ENCODE assay signal across 39 cellular contexts in the genomic region with DNA sequence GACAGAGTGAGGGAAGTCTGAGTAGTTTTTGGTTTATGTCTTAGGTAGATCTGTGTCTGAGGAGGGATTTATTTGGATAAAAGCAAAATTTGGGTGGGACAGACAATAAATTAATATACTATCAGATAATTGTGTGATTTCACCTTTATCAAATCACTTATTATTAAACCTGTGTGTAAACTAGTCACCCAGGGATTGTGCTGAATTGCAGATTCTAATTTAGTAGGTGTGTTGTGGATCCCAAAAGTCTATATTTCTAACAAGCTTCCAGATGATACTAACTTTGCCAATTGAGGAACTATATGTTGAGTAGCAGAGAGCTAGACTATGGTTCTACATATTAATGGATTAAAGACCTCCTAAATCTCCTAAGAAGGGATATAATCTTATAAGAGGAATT.
"Had no signal": no experiment of that assay in that cellular context is flagged by ENCODE, and none has a peak within 500 bp of the region (broad histone marks: within the 10 kb centered on the region; RNA-seq: fewer than 3 reads in every experiment).

No MANE protein-coding gene starts in this region.

- H3K4me1 Mint-ChIP-seq: activated naive CD4-positive, alpha-beta T cell treated with anti-CD3 and anti-CD28 coated beads, Interleukin-2, amount 10 ng/mL, durations not matched to agents 7 days and 5 days; activated naive CD4-positive, alpha-beta T cell treated with anti-CD3 and anti-CD28 coated beads, Interleukin-2, amount 50 U/mL, for 24 hours; activated naive CD8-positive, alpha-beta T cell treated with anti-CD3 and anti-CD28 coated beads for 36 hours; activated naive CD8-positive, alpha-beta T cell treated with anti-CD3 and anti-CD28 coated beads, Interleukin-2, amount 10 ng/mL, durations not matched to agents 7 days and 5 days; activated naive CD8-positive, alpha-beta T cell treated with anti-CD3 and anti-CD28 coated beads, Interleukin-2, amount 50 U/mL, for 24 hours; activated T-helper 17 cell treated with anti-CD3 and anti-CD28 coated beads, Interleukin-2, amount 50 U/mL, for 72 hours; brain; central memory CD8-positive, alpha-beta T cell had no signal

- ATAC-seq: activated naive CD4-positive, alpha-beta T cell treated with anti-CD3 and anti-CD28 coated beads, Interleukin-2, amount 50 U/mL, for 72 hours; activated naive CD8-positive, alpha-beta T cell treated with anti-CD3 and anti-CD28 coated beads, Interleukin-2, amount 50 U/mL, for 24 hours; activated T-cell treated with anti-CD3 and anti-CD28 coated beads, Interleukin-2, amount 50 U/mL, for 4 hours; activated T-cell treated with anti-CD3 and anti-CD28 coated beads, Interleukin-2, amount 50 U/mL, for 72 hours; activated T-helper 17 cell treated with anti-CD3 and anti-CD28 coated beads, Interleukin-2, amount 50 U/mL, for 72 hours; body of pancreas had no signal

- DNase-seq: activated effector memory CD4-positive, alpha-beta T cell treated with anti-CD3 and anti-CD28 coated beads, Interleukin-2, amount 50 U/mL, for 16 hours; activated effector memory CD4-positive, alpha-beta T cell treated with Interleukin-2 at 50 U/mL for 16 hours; activated gamma-delta T cell; activated gamma-delta T cell treated with Interleukin-2 at 50 U/mL for 16 hours; activated naive CD4-positive, alpha-beta T cell; activated naive CD4-positive, alpha-beta T cell treated with anti-CD3 and anti-CD28 coated beads for 36 hours; activated naive CD4-positive, alpha-beta T cell treated with anti-CD3 and anti-CD28 coated beads, Interleukin-2, amount 10 ng/mL, durations not matched to agents 7 days and 5 days; activated naive CD4-positive, alpha-beta T cell treated with anti-CD3 and anti-CD28 coated beads, Interleukin-2, amount 50 U/mL, for 16 hours; activated naive CD4-positive, alpha-beta T cell treated with Interleukin-2 at 50 U/mL for 16 hours; activated naive CD8-positive, alpha-beta T cell treated with anti-CD3 and anti-CD28 coated beads for 36 hours; activated naive CD8-positive, alpha-beta T cell treated with anti-CD3 and anti-CD28 coated beads, Interleukin-2, amount 10 ng/mL, durations not matched to agents 7 days and 5 days; activated naive CD8-positive, alpha-beta T cell treated with anti-CD3 and anti-CD28 coated beads, Interleukin-2, amount 50 U/mL, for 24 hours; activated T-cell treated with anti-CD3 and anti-CD28 coated beads, Interleukin-2, amount 50 U/mL, for 1 hour; activated T-cell treated with anti-CD3 and anti-CD28 coated beads, Interleukin-2, amount 50 U/mL, for 24 hours; activated T-cell treated with anti-CD3 and anti-CD28 coated beads, Interleukin-2, amount 50 U/mL, for 4 hours; activated T-cell treated with anti-CD3 and anti-CD28 coated beads, Interleukin-2, amount 50 U/mL, for 48 hours; activated T-cell treated with anti-CD3 and anti-CD28 coated beads, Interleukin-2, amount 50 U/mL, for 72 hours; adrenal gland; amniotic stem cell; amygdala; anterior cingulate cortex; aorta; body of pancreas; brain microvascular endothelial cell; caudate nucleus; central memory CD4-positive, alpha-beta T cell; cerebellar nuclear complex had no signal

- H3K27me3 ChIP-seq: adrenal gland, ascending aorta, body of pancreas, brain microvascular endothelial cell, breast epithelium, cardiac muscle cell had no signal

- H3K27me3 Mint-ChIP-seq: activated naive CD4-positive, alpha-beta T cell treated with anti-CD3 and anti-CD28 coated beads, Interleukin-2, amount 10 ng/mL, durations not matched to agents 7 days and 5 days; activated naive CD4-positive, alpha-beta T cell treated with anti-CD3 and anti-CD28 coated beads, Interleukin-2, amount 50 U/mL, for 24 hours; activated naive CD8-positive, alpha-beta T cell; activated naive CD8-positive, alpha-beta T cell treated with anti-CD3 and anti-CD28 coated beads for 36 hours; activated naive CD8-positive, alpha-beta T cell treated with anti-CD3 and anti-CD28 coated beads, Interleukin-2, amount 10 ng/mL, durations not matched to agents 7 days and 5 days; activated naive CD8-positive, alpha-beta T cell treated with anti-CD3 and anti-CD28 coated beads, Interleukin-2, amount 50 U/mL, for 24 hours; activated T-cell treated with anti-CD3 and anti-CD28 coated beads, Interleukin-2, amount 50 U/mL, for 24 hours; activated T-helper 17 cell treated with anti-CD3 and anti-CD28 coated beads, Interleukin-2, amount 50 U/mL, for 72 hours; central memory CD8-positive, alpha-beta T cell had no signal

- FAIRE-seq: astrocyte had no signal

- H3K36me3 Mint-ChIP-seq: activated naive CD4-positive, alpha-beta T cell treated with anti-CD3 and anti-CD28 coated beads, Interleukin-2, amount 10 ng/mL, durations not matched to agents 7 days and 5 days; activated naive CD4-positive, alpha-beta T cell treated with anti-CD3 and anti-CD28 coated beads, Interleukin-2, amount 50 U/mL, for 24 hours; activated naive CD8-positive, alpha-beta T cell; activated naive CD8-positive, alpha-beta T cell treated with anti-CD3 and anti-CD28 coated beads, Interleukin-2, amount 10 ng/mL, durations not matched to agents 7 days and 5 days; brain had no signal

- H3K4me1 ChIP-seq: adrenal gland, ascending aorta, body of pancreas, breast epithelium had no signal

- H3K4me3 ChIP-seq: adrenal gland, ascending aorta, body of pancreas, breast epithelium, cardiac muscle cell had no signal

- H3K36me3 ChIP-seq: adrenal gland, ascending aorta, brain microvascular endothelial cell, breast epithelium, cardiac muscle cell had no signal

- H3K4me3 Mint-ChIP-seq: activated naive CD4-positive, alpha-beta T cell treated with anti-CD3 and anti-CD28 coated beads for 36 hours; activated naive CD4-positive, alpha-beta T cell treated with anti-CD3 and anti-CD28 coated beads, Interleukin-2, amount 10 ng/mL, durations not matched to agents 7 days and 5 days; activated naive CD4-positive, alpha-beta T cell treated with anti-CD3 and anti-CD28 coated beads, Interleukin-2, amount 50 U/mL, for 24 hours; activated naive CD8-positive, alpha-beta T cell; activated naive CD8-positive, alpha-beta T cell treated with anti-CD3 and anti-CD28 coated beads for 36 hours; activated naive CD8-positive, alpha-beta T cell treated with anti-CD3 and anti-CD28 coated beads, Interleukin-2, amount 10 ng/mL, durations not matched to agents 7 days and 5 days; activated naive CD8-positive, alpha-beta T cell treated with anti-CD3 and anti-CD28 coated beads, Interleukin-2, amount 50 U/mL, for 24 hours; activated T-cell treated with anti-CD3 and anti-CD28 coated beads, Interleukin-2, amount 50 U/mL, for 24 hours; activated T-cell treated with anti-CD3 and anti-CD28 coated beads, Interleukin-2, amount 50 U/mL, for 4 hours; activated T-cell treated with anti-CD3 and anti-CD28 coated beads, Interleukin-2, amount 50 U/mL, for 72 hours; activated T-helper 1 cell treated with anti-CD3 and anti-CD28 coated beads, Interleukin-12 subunit alpha, Interleukin-12 subunit beta, Interleukin-2, Interleukin-4 antibody, amounts not matched to agents 30 ng/mL and 10 ng/mL and 1 ng/mL, durations not matched to agents 14 hours and 24 hours and 36 hours; activated T-helper 17 cell treated with anti-CD3 and anti-CD28 coated beads, Interleukin-2, amount 50 U/mL, for 72 hours; brain; central memory CD8-positive, alpha-beta T cell had no signal

- H3K27ac Mint-ChIP-seq: activated naive CD4-positive, alpha-beta T cell treated with anti-CD3 and anti-CD28 coated beads for 36 hours; activated naive CD4-positive, alpha-beta T cell treated with anti-CD3 and anti-CD28 coated beads, Interleukin-2, amount 10 ng/mL, durations not matched to agents 7 days and 5 days; activated naive CD4-positive, alpha-beta T cell treated with anti-CD3 and anti-CD28 coated beads, Interleukin-2, amount 50 U/mL, for 24 hours; activated naive CD4-positive, alpha-beta T cell treated with anti-CD3 and anti-CD28 coated beads, Interleukin-2, amount 50 U/mL, for 72 hours; activated naive CD8-positive, alpha-beta T cell; activated naive CD8-positive, alpha-beta T cell treated with anti-CD3 and anti-CD28 coated beads for 36 hours; activated naive CD8-positive, alpha-beta T cell treated with anti-CD3 and anti-CD28 coated beads, Interleukin-2, amount 10 ng/mL, durations not matched to agents 7 days and 5 days; activated naive CD8-positive, alpha-beta T cell treated with anti-CD3 and anti-CD28 coated beads, Interleukin-2, amount 50 U/mL, for 24 hours; activated T-cell treated with anti-CD3 and anti-CD28 coated beads, Interleukin-2, amount 50 U/mL, for 24 hours; activated T-cell treated with anti-CD3 and anti-CD28 coated beads, Interleukin-2, amount 50 U/mL, for 72 hours; activated T-helper 1 cell treated with anti-CD3 and anti-CD28 coated beads, Interleukin-12 subunit alpha, Interleukin-12 subunit beta, Interleukin-2, Interleukin-4 antibody, amounts not matched to agents 30 ng/mL and 10 ng/mL and 1 ng/mL, durations not matched to agents 14 hours and 24 hours and 36 hours; activated T-helper 17 cell treated with anti-CD3 and anti-CD28 coated beads, Interleukin-2, amount 50 U/mL, for 72 hours; activated T-helper 2 cell treated with anti-CD3 and anti-CD28 coated beads, Interferon-gamma antibody, Interleukin-2, Interleukin-4, amounts not matched to agents 10 μg/mL and 5 μg/mL and 100 μg/mL, durations not matched to agents 14 hours and 24 hours and 36 hours; brain had no signal

- H3K27ac ChIP-seq: adrenal gland, ascending aorta, body of pancreas, brain microvascular endothelial cell, breast epithelium, cardiac muscle cell had no signal

- H3K9me3 ChIP-seq: ascending aorta had no signal
